In the genomic region with DNA sequence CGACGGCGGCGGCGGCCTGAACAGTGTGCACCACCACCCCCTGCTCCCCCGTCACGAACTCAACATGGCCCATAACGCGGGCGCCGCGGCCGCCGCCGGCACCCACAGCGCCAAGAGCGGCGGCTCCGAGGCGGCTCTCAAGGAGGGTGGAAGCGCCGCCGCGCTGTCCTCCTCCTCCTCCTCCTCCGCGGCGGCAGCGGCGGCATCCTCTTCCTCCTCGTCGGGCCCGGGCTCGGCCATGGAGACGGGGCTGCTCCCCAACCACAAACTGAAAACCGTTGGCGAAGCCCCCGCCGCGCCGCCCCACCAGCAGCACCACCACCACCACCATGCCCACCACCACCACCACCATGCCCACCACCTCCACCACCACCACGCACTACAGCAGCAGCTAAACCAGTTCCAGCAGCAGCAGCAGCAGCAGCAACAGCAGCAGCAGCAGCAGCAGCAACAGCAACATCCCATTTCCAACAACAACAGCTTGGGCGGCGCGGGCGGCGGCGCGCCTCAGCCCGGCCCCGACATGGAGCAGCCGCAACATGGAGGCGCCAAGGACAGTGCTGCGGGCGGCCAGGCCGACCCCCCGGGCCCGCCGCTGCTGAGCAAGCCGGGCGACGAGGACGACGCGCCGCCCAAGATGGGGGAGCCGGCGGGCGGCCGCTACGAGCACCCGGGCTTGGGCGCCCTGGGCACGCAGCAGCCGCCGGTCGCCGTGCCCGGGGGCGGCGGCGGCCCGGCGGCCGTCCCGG, we compare ENCODE assay signal across 8 cellular contexts. TPM values are rescaled to one million over a fixed set of nuclear protein-coding genes. Genes with fewer than 3 reads are reported as not detected.
DNase-seq lines count a peak whose midpoint lies in the region; ATAC-seq and TF ChIP-seq lines count a peak whose summit lies in the region.

No MANE protein-coding gene starts in this region.

- H3K4me3 ChIP-seq in GM12864 (ENCODE audit: low read depth, low read length), result peak overlapping the region; percentile 63
- peak overlapping the region; percentile 91 to 96 (median 94) for H3K4me3 ChIP-seq in esophagus muscularis mucosa
- H3K4me3 ChIP-seq in naive thymus-derived CD4-positive, alpha-beta T cell (ENCODE audit: low read length), result peak overlapping the region; percentile 51

- H3K27ac ChIP-seq in esophagus muscularis mucosa (replicated peaks in 1 of 4), result peak overlapping the region; percentile 97 to 99 (median 98)
- peak overlapping the region; percentile 79 for H3K27ac ChIP-seq in naive thymus-derived CD4-positive, alpha-beta T cell (ENCODE audit: low read depth, low read length)

- H3K4me3 Mint-ChIP-seq in naive thymus-derived CD4-positive, alpha-beta T cell, result peak overlapping the region; percentile 87 to 100 (median 92)

- peaks cover 30 to 58% (median 48%) of the 10 kb centered on the region in 4 donors for H3K4me1 ChIP-seq in esophagus muscularis mucosa
- H3K4me1 ChIP-seq in naive thymus-derived CD4-positive, alpha-beta T cell (ENCODE audit: control insufficient read depth in 2 of 2, insufficient read depth in 2 of 2, low read length in 2 of 2), result peaks cover 10% of the 10 kb centered on the region in 2 donors

- TF ChIP-seq CTCF in GM12864 (IDR thresholded peaks at IDR 0.05; ENCODE audit: low read depth, low read length, missing control alignments) (no peak), esophagus muscularis mucosa (IDR thresholded peaks at IDR 0.05) (no peak)

- ATAC-seq in HG02623 (IDR thresholded peaks at IDR 0.05; ENCODE audit: unreplicated experiment), result peak; percentile 16
- ATAC-seq in naive thymus-derived CD4-positive, alpha-beta T cell, result peak; percentile 66

- DNase-seq in GM12864 (ENCODE audit: low read depth) (no peak), NCI-H526 (lab: John Stamatoyannopoulos, UW) (peak; percentile 36 to 65), activated T-cell treated with anti-CD3 and anti-CD28 coated beads for 4 hours (peak; percentile 42), esophagus muscularis mucosa (ENCODE audit: extremely low spot score) (no peak), H4 (ENCODE audit: low spot score) (no peak)
- DNase-seq in naive thymus-derived CD4-positive, alpha-beta T cell, result peak; percentile 62 to 78 (median 71)
- peak; percentile 53 for DNase-seq in stimulated activated naive CD4-positive, alpha-beta T cell treated with Interleukin-2 at 50 U/mL for 16 hours (lab: John Stamatoyannopoulos, UW)

- peaks cover 0 to 4% (median 0%) of the 10 kb centered on the region in 11 donors for H3K9me3 Mint-ChIP-seq in naive thymus-derived CD4-positive, alpha-beta T cell

- H3K36me3 Mint-ChIP-seq in naive thymus-derived CD4-positive, alpha-beta T cell, result peaks cover 0 to 4% (median 0%) of the 10 kb centered on the region in 5 donors

- H3K9me3 ChIP-seq in esophagus muscularis mucosa, result no peaks in the 10 kb centered on the region
- no peaks in the 10 kb centered on the region for H3K9me3 ChIP-seq in naive thymus-derived CD4-positive, alpha-beta T cell (ENCODE audit: control insufficient read depth in 2 of 3, low read length in 3 of 3)

- POLR2A ChIA-PET in naive thymus-derived CD4-positive, alpha-beta T cell (lab: Charles Lee), result interaction anchor here (0.5 to 5.7 kb wide), 16 partner anchors 8 to 388 kb away, joined by 3 to 122 read pairs (median 4); no protein-coding TSS in a partner anchor

- TF ChIP-seq POLR2A in esophagus muscularis mucosa (IDR thresholded peaks at IDR 0.05; ENCODE audit: low read depth), result no peak

- CTCF ChIA-PET in naive thymus-derived CD4-positive, alpha-beta T cell (lab: Charles Lee), result interaction anchor here (0.5 to 1.5 kb wide), 4 partner anchors 25 to 243 kb away, joined by 3 to 5 read pairs (median 3); no protein-coding TSS in a partner anchor

- H3K4me1 Mint-ChIP-seq in naive thymus-derived CD4-positive, alpha-beta T cell, result peaks cover 17 to 55% (median 48%) of the 10 kb centered on the region in 7 donors

- WGBS in esophagus muscularis mucosa, result 0% methylated on average over 40 of the region's 85 CpGs

- TF ChIP-seq EP300 in esophagus muscularis mucosa (IDR thresholded peaks at IDR 0.05), result no peak

- peak overlapping the region; percentile 64 to 99 (median 95) for H3K27ac Mint-ChIP-seq in naive thymus-derived CD4-positive, alpha-beta T cell

- H3K27me3 Mint-ChIP-seq in naive thymus-derived CD4-positive, alpha-beta T cell, result peaks cover 0 to 4% (median 0%) of the 10 kb centered on the region in 5 donors

- intact Hi-C loops in esophagus muscularis mucosa (cut with DNase I), result loop anchor here (2.0 to 5.0 kb wide), 3 partner anchors 91 to 404 kb away; no protein-coding TSS in a partner anchor
- intact Hi-C loops in naive thymus-derived CD4-positive, alpha-beta T cell (cut with micrococcal nuclease), result loop anchor here (1.0 to 5.0 kb wide), 17 partner anchors 13 to 1607 kb away; a partner anchor contains a TSS

- H3K36me3 ChIP-seq in esophagus muscularis mucosa, result no peaks in the 10 kb centered on the region
- H3K36me3 ChIP-seq in naive thymus-derived CD4-positive, alpha-beta T cell (ENCODE audit: control insufficient read depth in 2 of 3, insufficient read depth in 3 of 3, low read length in 3 of 3), result no peaks in the 10 kb centered on the region

- no peaks in the 10 kb centered on the region for H3K27me3 ChIP-seq in esophagus muscularis mucosa
- H3K27me3 ChIP-seq in naive thymus-derived CD4-positive, alpha-beta T cell (ENCODE audit: control insufficient read depth in 2 of 2, insufficient read depth in 2 of 2, low read length in 2 of 2), result no peaks in the 10 kb centered on the region

RNA-seq across cellular contexts. Expression of a gene that starts 0.9 kb away (rescaled TPM):
- total RNA-seq in esophagus muscularis mucosa, result 10 to 100 TPM; 55.0 to 87.2 (median 72.7) TPM
- total RNA-seq in naive thymus-derived CD4-positive, alpha-beta T cell, result 100 to 1,000 TPM in 4 of 5 experiments, 10 to 100 TPM in 1; 88.8 to 164 (median 141) TPM
- 10 to 100 TPM; 17.5 to 21.0 TPM for polyA plus RNA-seq in naive thymus-derived CD4-positive, alpha-beta T cell
- total RNA-seq in H4 (2014; rRNA removed; shearing (Covaris generic)), result 5.6 and 8.0 TPM in 2 replicates

Comparison
In these comparisons a context has a peak if more than half of its experiments do, and no peak if none do; other contexts are left out.
1. DNase-seq: peak in NCI-H526 (2 of 2), activated T-cell treated with anti-CD3 and anti-CD28 coated beads for 4 hours (single experiment), naive thymus-derived CD4-positive, alpha-beta T cell (9 of 9) and stimulated activated naive CD4-positive, alpha-beta T cell treated with Interleukin-2 at 50 U/mL for 16 hours (single experiment); none in GM12864 (single experiment), esophagus muscularis mucosa (single experiment) and H4 (single experiment).
2. Peak in every context shown above with its lines, with median percentiles within 50 percentile points of each other: H3K4me3 ChIP-seq.